10 cellular contexts compared by ENCODE assay signal in the genomic region with DNA sequence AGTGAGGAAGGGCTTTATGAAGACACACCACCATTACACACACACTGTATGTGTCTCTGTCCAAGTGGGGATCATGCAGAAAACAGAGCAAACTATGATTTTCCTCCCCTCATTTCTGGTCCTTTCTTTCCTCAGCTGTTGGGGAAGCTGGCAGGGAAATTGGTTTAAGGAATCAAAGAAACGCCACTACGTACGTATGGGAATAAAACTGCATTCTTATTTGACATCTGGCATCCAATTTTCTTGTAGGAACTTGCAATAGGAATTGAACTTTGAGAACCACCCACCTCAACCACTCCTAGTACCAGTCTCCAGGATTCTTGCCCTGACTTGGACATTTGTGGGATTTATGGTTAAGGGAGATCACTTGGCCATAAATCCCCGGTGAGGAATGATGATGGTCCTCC.
A peak's percentile ranks its signal among the peaks of the same experiment; 100 is the strongest.
DNase-seq lines count a peak whose midpoint lies in the region; TF ChIP-seq lines count a peak whose summit lies in the region.
"Had no signal": no experiment of that assay in that cellular context is flagged by ENCODE, and none has a peak within 500 bp of the region (broad histone marks: within the 10 kb centered on the region; RNA-seq: fewer than 3 reads in every experiment).

No MANE protein-coding gene starts in this region.

- peak overlapping the region; percentile 80 for H3K4me3 Mint-ChIP-seq in activated naive CD4-positive, alpha-beta T cell treated with anti-CD3 and anti-CD28 coated beads, Interleukin-2, amount 50 U/mL, for 24 hours
- H3K4me3 Mint-ChIP-seq in type B pancreatic cell = peak overlapping the region; percentile 89

- H3K4me3 ChIP-seq in colonic mucosa = peak overlapping the region; percentile 41
- peak overlapping the region; percentile 38 for H3K4me3 ChIP-seq in mesodermal cell (ENCODE audit: extremely low read depth, insufficient read depth, low read length, poor library complexity, severe bottlenecking)

- H3K27me3 Mint-ChIP-seq in activated naive CD4-positive, alpha-beta T cell treated with anti-CD3 and anti-CD28 coated beads, Interleukin-2, amount 50 U/mL, for 24 hours = peaks cover 24% of the 10 kb centered on the region
- H3K27me3 Mint-ChIP-seq in type B pancreatic cell = peaks cover 5% of the 10 kb centered on the region

- 29% methylated on average over 1 of the region's 4 CpGs; no CpG with 5 or more reads in 1 of the 2 experiments for WGBS in mesodermal cell (ENCODE audit: insufficient coverage in 2 of 2), 2 experiments

- H3K27ac Mint-ChIP-seq in activated naive CD4-positive, alpha-beta T cell treated with anti-CD3 and anti-CD28 coated beads, Interleukin-2, amount 50 U/mL, for 24 hours = no peak overlapping the region
- H3K27ac Mint-ChIP-seq in type B pancreatic cell = peak overlapping the region; percentile 91

- H3K27ac ChIP-seq in colonic mucosa (peak overlapping the region; percentile 63), mesodermal cell (ENCODE audit: low read depth, low read length, severe bottlenecking) (no peak overlapping the region)

- no peaks in the 10 kb centered on the region for H3K9me3 ChIP-seq in colonic mucosa
- no peaks in the 10 kb centered on the region for H3K9me3 ChIP-seq in mesodermal cell (ENCODE audit: control insufficient read depth, low read length)

- H3K9ac ChIP-seq in colonic mucosa (ENCODE audit: low read depth in 2 of 2, low read length in 2 of 2) = peak overlapping the region; percentile 28 to 81

- H3K9me3 Mint-ChIP-seq in activated naive CD4-positive, alpha-beta T cell treated with anti-CD3 and anti-CD28 coated beads, Interleukin-2, amount 50 U/mL, for 24 hours = no peaks in the 10 kb centered on the region
- H3K9me3 Mint-ChIP-seq in type B pancreatic cell = no peaks in the 10 kb centered on the region

- TF ChIP-seq CTCF in colonic mucosa (IDR thresholded peaks at IDR 0.05) (no peak), type B pancreatic cell (conservative IDR thresholded peaks at IDR 0.05) (no peak)

- DNase-seq in activated naive CD4-positive, alpha-beta T cell treated with Interleukin-2 at 50 U/mL for 16 hours = no peak
- no peak for DNase-seq in colonic mucosa
- no peak for DNase-seq in type B pancreatic cell (ENCODE audit: extremely low spot score, unreplicated experiment)
- DNase-seq in NCI-H187 treated with DMSO at 0.1 percent for 48 hours (lab: John Stamatoyannopoulos, UW) = no peak
- DNase-seq in NOMO-1 treated with DMSO at 0.1 percent for 48 hours (lab: John Stamatoyannopoulos, UW; ENCODE audit: unreplicated experiment) = no peak
- DNase-seq in NCI-H524 (lab: John Stamatoyannopoulos, UW) = no peak
- DNase-seq: NCI-H526; stimulated activated CD4-positive, alpha-beta T cell treated with anti-CD3 and anti-CD28 coated beads, Interleukin-1b, Interleukin-23, amount 100 ng/mL, for 48 hours had no signal

- no peaks in the 10 kb centered on the region for H3K27me3 ChIP-seq in colonic mucosa

- no peaks in the 10 kb centered on the region for H3K36me3 Mint-ChIP-seq in activated naive CD4-positive, alpha-beta T cell treated with anti-CD3 and anti-CD28 coated beads, Interleukin-2, amount 50 U/mL, for 24 hours
- peaks cover 12% of the 10 kb centered on the region for H3K36me3 Mint-ChIP-seq in type B pancreatic cell

- H3K4me1 Mint-ChIP-seq in activated naive CD4-positive, alpha-beta T cell treated with anti-CD3 and anti-CD28 coated beads, Interleukin-2, amount 50 U/mL, for 24 hours = peaks cover 12% of the 10 kb centered on the region
- H3K4me1 Mint-ChIP-seq in type B pancreatic cell (ENCODE audit: unreplicated experiment) = peaks cover 35% of the 10 kb centered on the region

- intact Hi-C loops in colonic mucosa (cut with DNase I) = no loop called here

- no peaks in the 10 kb centered on the region for H3K36me3 ChIP-seq in colonic mucosa
- H3K36me3 ChIP-seq in mesodermal cell (ENCODE audit: control insufficient read depth, insufficient read depth, low read length) = no peaks in the 10 kb centered on the region

- no peaks in the 10 kb centered on the region for H3K4me1 ChIP-seq in colonic mucosa
- peaks cover 5% of the 10 kb centered on the region for H3K4me1 ChIP-seq in mesodermal cell (ENCODE audit: control insufficient read depth, insufficient read depth, low read length, poor library complexity, severe bottlenecking)
